Comparison of ENCODE assay signal across 8 cellular contexts in genomic region chr12:50825372-50825838, GRCh38. TPM values are rescaled to one million over a fixed set of nuclear protein-coding genes. Genes with fewer than 3 reads are reported as not detected.
A peak's percentile ranks its signal among the peaks of the same experiment; 100 is the strongest.
DNase-seq lines count a peak whose midpoint lies in the region; ATAC-seq and TF ChIP-seq lines count a peak whose summit lies in the region.

No MANE protein-coding gene starts in this region.

- ATAC-seq in CD4-positive, alpha-beta T cell (ENCODE audit: poor library complexity), result peak; percentile 91
- ATAC-seq in lower lobe of right lung, result peak; percentile 80 to 88
- ATAC-seq in GM18861 (IDR thresholded peaks at IDR 0.05; ENCODE audit: unreplicated experiment), result no peak
- ATAC-seq in GM21723 (IDR thresholded peaks at IDR 0.05; ENCODE audit: unreplicated experiment), result no peak

- CTCF ChIA-PET in CD4-positive, alpha-beta T cell (lab: Charles Lee), result interaction anchor here (0.6 to 1.7 kb wide), 7 partner anchors 11 to 526 kb away, joined by 3 to 6 read pairs (median 4); partner anchors contain the start of gene SLC11A2

- H3K27me3 Mint-ChIP-seq in CD4-positive, alpha-beta T cell, result no peaks in the 10 kb centered on the region
- no peaks in the 10 kb centered on the region; the same call in 1 of the 2 replicates for H3K27me3 Mint-ChIP-seq in HFFc6 (ENCODE audit: insufficient read depth)

- peaks cover 6% of the 10 kb centered on the region for H3K4me1 Mint-ChIP-seq in CD4-positive, alpha-beta T cell (ENCODE audit: low read depth)
- peaks cover 11% of the 10 kb centered on the region for H3K4me1 Mint-ChIP-seq in HFFc6 (ENCODE audit: low read depth)

- peaks cover 5% of the 10 kb centered on the region for H3K36me3 Mint-ChIP-seq in CD4-positive, alpha-beta T cell (ENCODE audit: low read depth)
- no peaks in the 10 kb centered on the region for H3K36me3 Mint-ChIP-seq in HFFc6 (ENCODE audit: low read depth)

- no peak overlapping the region for H3K27ac ChIP-seq in CD4-positive, alpha-beta T cell (ENCODE audit: low read depth, low read length)
- H3K27ac ChIP-seq in OCI-LY3 (ENCODE audit: low read length), result no peak overlapping the region
- peak overlapping the region; percentile 63 for H3K27ac ChIP-seq in lower lobe of right lung
- H3K27ac ChIP-seq in tibial nerve, result peak overlapping the region; percentile 63 to 86 (median 72)

- POLR2A ChIA-PET in CD4-positive, alpha-beta T cell (lab: Charles Lee), result interaction anchor here (0.5 to 2.3 kb wide), 5 partner anchors 61 to 493 kb away, joined by 3 to 10 read pairs (median 4); partner anchors contain the start of gene ATF1

- H2AFZ ChIP-seq in OCI-LY3 (ENCODE audit: low read depth, low read length), result no peak overlapping the region

- WGBS in tibial nerve, 2 donors, result 0% methylated on average over 2 of the region's 2 CpGs

- H3K9me3 ChIP-seq in CD4-positive, alpha-beta T cell (ENCODE audit: control insufficient read depth, low read length), result no peaks in the 10 kb centered on the region
- no peaks in the 10 kb centered on the region for H3K9me3 ChIP-seq in OCI-LY3 (ENCODE audit: insufficient read depth, low read length)
- H3K9me3 ChIP-seq in lower lobe of right lung, result no peaks in the 10 kb centered on the region
- no peaks in the 10 kb centered on the region for H3K9me3 ChIP-seq in tibial nerve

- H3K4me3 Mint-ChIP-seq in CD4-positive, alpha-beta T cell, result no peak overlapping the region
- no peak overlapping the region for H3K4me3 Mint-ChIP-seq in HFFc6

- H3K79me2 ChIP-seq in OCI-LY3 (ENCODE audit: low read length), result no peaks in the 10 kb centered on the region

- no peaks in the 10 kb centered on the region for H4K20me1 ChIP-seq in OCI-LY3 (ENCODE audit: insufficient read depth, low read length)

- no peaks in the 10 kb centered on the region for H3K9me3 Mint-ChIP-seq in CD4-positive, alpha-beta T cell
- no peaks in the 10 kb centered on the region for H3K9me3 Mint-ChIP-seq in HFFc6

- TF ChIP-seq EP300 in tibial nerve (IDR thresholded peaks at IDR 0.05), result peak; percentile 51 to 71

- no peak for TF ChIP-seq POLR2A in tibial nerve (IDR thresholded peaks at IDR 0.05)

- intact Hi-C loops in CD4-positive, alpha-beta T cell (cut with DNase I, micrococcal nuclease), result loop anchor here (1.0 to 10.0 kb wide), 10 partner anchors 60 to 707 kb away; partner anchors contain the start of gene SLC11A2 (in 1 of the 2)
- intact Hi-C loops in lower lobe of right lung (cut with DNase I), result loop anchor here (5.0 kb wide), 1 partner anchor 162 kb away; no protein-coding TSS in a partner anchor

- TF ChIP-seq CTCF in CD4-positive, alpha-beta T cell (IDR thresholded peaks at IDR 0.05), result peak; percentile 71
- peak; percentile 84 for TF ChIP-seq CTCF in HFFc6 (IDR thresholded peaks at IDR 0.05)
- peak; percentile 56 for TF ChIP-seq CTCF in OCI-LY3 (IDR thresholded peaks at IDR 0.05; ENCODE audit: low read depth, low read length)
- peak; percentile 41 for TF ChIP-seq CTCF in choroid plexus epithelial cell (conservative IDR thresholded peaks at IDR 0.05; ENCODE audit: low read depth, low read length)
- TF ChIP-seq CTCF in lower lobe of right lung (IDR thresholded peaks at IDR 0.05), result peak; percentile 55
- peak in 4 of 5 experiments; percentile 38 to 81 (median 58) for TF ChIP-seq CTCF in tibial nerve (IDR thresholded peaks at IDR 0.05)

- no peak for DNase-seq in CD4-positive, alpha-beta T cell
- DNase-seq in HFFc6, result peak; percentile 64
- DNase-seq in choroid plexus epithelial cell (ENCODE audit: low read depth), result peak; percentile 88
- no peak for DNase-seq in lower lobe of right lung
- DNase-seq in tibial nerve (ENCODE audit: low spot score in 2 of 2), result no peak

- H3K9ac ChIP-seq in OCI-LY3 (ENCODE audit: low read length), result no peak overlapping the region

- H3K36me3 ChIP-seq in OCI-LY3 (replicated peaks; ENCODE audit: low read depth, low read length) (no peaks in the 10 kb centered on the region), lower lobe of right lung (peaks cover 3% of the 10 kb centered on the region), tibial nerve (peaks cover 0 to 3% (median 0%) of the 10 kb centered on the region in 3 donors)

- H3K4me2 ChIP-seq in OCI-LY3 (ENCODE audit: low read length), result peak overlapping the region; percentile 29

- peak overlapping the region; percentile 1; the same call in 1 of the 2 replicates for H3K4me3 ChIP-seq in OCI-LY3 (ENCODE audit: low read length)
- no peak overlapping the region for H3K4me3 ChIP-seq in choroid plexus epithelial cell (ENCODE audit: low read depth, low read length)
- H3K4me3 ChIP-seq in lower lobe of right lung, result no peak overlapping the region
- H3K4me3 ChIP-seq in tibial nerve, result no peak overlapping the region

- H3K27ac Mint-ChIP-seq in CD4-positive, alpha-beta T cell, result peak overlapping the region; percentile 83
- peak overlapping the region; percentile 74 for H3K27ac Mint-ChIP-seq in HFFc6

- peaks cover 3% of the 10 kb centered on the region for H3K27me3 ChIP-seq in CD4-positive, alpha-beta T cell (ENCODE audit: control insufficient read depth, insufficient read depth, low read length)
- H3K27me3 ChIP-seq in OCI-LY3 (ENCODE audit: low read depth, low read length) (no peaks in the 10 kb centered on the region), lower lobe of right lung (ENCODE audit: low read depth) (no peaks in the 10 kb centered on the region), tibial nerve (no peaks in the 10 kb centered on the region)

- H3K4me1 ChIP-seq in OCI-LY3 (ENCODE audit: low read length) (peaks cover 7% of the 10 kb centered on the region), lower lobe of right lung (peaks cover 6% of the 10 kb centered on the region), tibial nerve (peaks cover 0 to 11% (median 0%) of the 10 kb centered on the region in 4 donors)

RNA-seq across cellular contexts. Expression of gene TMPRSS12, which starts 17.3 kb away (rescaled TPM):
- not detected for total RNA-seq in CD4-positive, alpha-beta T cell
- not detected for total RNA-seq in HFFc6 (2021; fragmentation: NEBNext Ultra II Directional; extraction: Animal tissue kit (Norgen Biotek cat#: 25700))
- not detected for total RNA-seq in lower lobe of right lung
- total RNA-seq in tibial nerve, result not detected

Comparison
In these comparisons a context has a peak if more than half of its experiments do, and no peak if none do; other contexts are left out.
1. ATAC-seq: peak in CD4-positive, alpha-beta T cell (single experiment) and lower lobe of right lung (2 of 2); none in GM18861 (single experiment) and GM21723 (single experiment).
2. DNase-seq: peak in HFFc6 (single experiment) and choroid plexus epithelial cell (single experiment); none in CD4-positive, alpha-beta T cell (0 of 10), lower lobe of right lung (single experiment) and tibial nerve (0 of 2).
3. H3K27ac ChIP-seq: peak in lower lobe of right lung (single experiment) and tibial nerve (4 of 4); none in CD4-positive, alpha-beta T cell (single experiment) and OCI-LY3 (single experiment).
4. Peak in every context shown above with its lines, with median percentiles within 50 percentile points of each other: CTCF ChIP-seq.